Comparison of ENCODE assay signal across 8 cellular contexts in the genomic region with DNA sequence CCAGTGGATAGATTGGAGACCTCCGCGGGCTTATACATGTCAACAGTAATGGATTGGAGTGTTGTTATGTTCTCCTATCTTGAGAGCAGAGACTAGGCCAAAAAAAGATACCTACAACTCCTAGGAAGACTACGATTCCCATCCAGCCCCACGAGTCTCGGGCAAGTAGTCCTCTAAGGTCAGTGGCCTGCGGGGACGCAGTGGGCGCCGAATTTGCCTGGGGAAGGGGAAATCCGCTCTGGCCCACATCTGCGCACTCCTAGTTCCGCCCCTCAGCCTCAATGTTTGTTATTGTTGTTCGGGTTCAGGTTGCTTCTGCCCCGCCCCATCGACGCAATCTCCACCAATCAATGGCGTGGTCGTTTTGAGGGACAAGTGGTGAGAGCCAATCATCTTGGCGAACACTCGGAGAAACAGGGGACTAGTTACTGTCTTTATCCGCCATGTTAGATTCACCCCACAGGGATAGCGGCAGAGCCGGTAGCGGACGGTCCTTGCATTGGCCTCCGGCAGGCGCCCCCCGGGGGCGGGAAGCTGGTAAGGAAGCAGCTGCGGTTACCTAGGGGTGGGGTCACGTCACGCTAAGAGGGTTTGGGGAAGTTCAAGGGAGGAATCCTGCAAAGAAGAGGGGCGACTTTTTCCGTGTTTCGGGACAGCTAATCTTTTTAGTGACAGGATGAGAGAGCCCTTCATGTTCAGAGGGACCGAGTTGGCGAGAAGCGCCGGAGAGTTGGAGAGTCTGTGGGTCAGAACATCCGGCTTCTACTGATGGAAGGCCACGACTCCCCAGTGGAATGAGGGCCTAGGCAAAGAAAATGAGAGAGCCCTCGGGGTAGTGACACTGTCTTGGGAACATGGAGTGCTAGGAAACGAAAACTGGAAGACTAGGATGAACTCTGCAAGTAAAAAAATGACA. TPM values are rescaled to one million over a fixed set of nuclear protein-coding genes. Genes with fewer than 3 reads are reported as not detected.
DNase-seq lines count a peak whose midpoint lies in the region; ATAC-seq and TF ChIP-seq lines count a peak whose summit lies in the region.

Gene NBR1 (plus strand): TSS at position 449 of the 916 bp plus-strand sequence. CDS start 4,586 bp downstream, outside the sequence.

- H3K36me3 ChIP-seq in BJ (ENCODE audit: control insufficient read depth, insufficient read depth, low read length) (no peaks in the 10 kb centered on the region), kidney epithelial cell (ENCODE audit: control insufficient read depth, insufficient read depth, low read length) (no peaks in the 10 kb centered on the region)

- peaks cover 11% of the 10 kb centered on the region for H3K36me3 Mint-ChIP-seq in chondrocyte (ENCODE audit: low read depth)

- H3K4me3 ChIP-seq in BJ (ENCODE audit: low read depth, low read length) (peak within 1 kb of the TSS; percentile 59), kidney epithelial cell (ENCODE audit: low read depth, low read length) (peak within 1 kb of the TSS; percentile 67)

- H3K9me3 Mint-ChIP-seq in chondrocyte (ENCODE audit: low read depth): peaks cover 2% of the 10 kb centered on the region

- H3K27ac Mint-ChIP-seq in chondrocyte (ENCODE audit: unreplicated experiment): no peak within 1 kb of the TSS

- POLR2A ChIA-PET in BJ (lab: Charles Lee): interaction anchor here (1.4 kb wide), 1 partner anchor 41 kb away, joined by 7 read pairs; the partner anchor contains the start of gene TMEM106A

- H3K4me1 Mint-ChIP-seq in chondrocyte (ENCODE audit: low read depth): peaks cover 18% of the 10 kb centered on the region

- no peak within 1 kb of the TSS for H3K4me3 Mint-ChIP-seq in chondrocyte (ENCODE audit: unreplicated experiment)

- DNase-seq in BJ (ENCODE audit: low read depth) (peak; percentile 91), GM19238 (ENCODE audit: insufficient read length, low spot score) (peak; percentile 82), NCI-H510A (lab: John Stamatoyannopoulos, UW) (peak; percentile 96), chondrocyte (ENCODE audit: low spot score) (peak; percentile 94), kidney epithelial cell (ENCODE audit: low read depth) (peak; percentile 88)
- DNase-seq in activated CD4-positive, alpha-beta T cell treated with anti-CD3 and anti-CD28 coated beads for 1 hour: peak; percentile 91
- peak; percentile 91 to 93 for DNase-seq in stimulated activated CD4-positive, alpha-beta T cell treated with anti-CD3 and anti-CD28 coated beads, Interleukin-15, amount 100 ng/mL, for 48 hours (ENCODE audit: low read depth in 2 of 2)

- no peaks in the 10 kb centered on the region for H3K27me3 Mint-ChIP-seq in chondrocyte (ENCODE audit: low read depth)

- TF ChIP-seq CTCF in BJ (IDR thresholded peaks at IDR 0.05; ENCODE audit: insufficient read depth, low read depth, low read length) (peak; percentile 21), chondrocyte (IDR thresholded peaks at IDR 0.05) (peak; percentile 45), kidney epithelial cell (IDR thresholded peaks at IDR 0.05; ENCODE audit: insufficient read depth, low read length, poor library complexity, severe bottlenecking) (no peak)

- H3K27me3 ChIP-seq in BJ (ENCODE audit: control insufficient read depth, insufficient read depth, low read length) (no peaks in the 10 kb centered on the region), kidney epithelial cell (ENCODE audit: control insufficient read depth, insufficient read depth, low read length) (no peaks in the 10 kb centered on the region)

- peak; percentile 77 for ATAC-seq in HG03439 (IDR thresholded peaks at IDR 0.05; ENCODE audit: unreplicated experiment)

- CTCF ChIA-PET in BJ (lab: Yijun Ruan, JAX): no interaction called here

RNA-seq across cellular contexts. Expression of gene NBR1, which starts in this region (rescaled TPM):
- 130 and 142 TPM in 2 replicates for polyA plus RNA-seq in BJ (2011; rRNA removed)
- polyA minus RNA-seq in BJ (2011; rRNA and poly(A)+ RNA removed): 79.6 and 118 TPM in 2 replicates
- total RNA-seq in chondrocyte (62.7 to 70.9 TPM (median 63.3 TPM) in 3 replicates), kidney epithelial cell (60.5 and 64.1 TPM in 2 replicates)

Comparison
In these comparisons a context has a peak if more than half of its experiments do, and no peak if none do; other contexts are left out.
1. Peak in every context shown above with its lines: DNase-seq, ATAC-seq and H3K4me3 ChIP-seq.